20 cellular contexts compared by ENCODE assay signal in the genomic region with DNA sequence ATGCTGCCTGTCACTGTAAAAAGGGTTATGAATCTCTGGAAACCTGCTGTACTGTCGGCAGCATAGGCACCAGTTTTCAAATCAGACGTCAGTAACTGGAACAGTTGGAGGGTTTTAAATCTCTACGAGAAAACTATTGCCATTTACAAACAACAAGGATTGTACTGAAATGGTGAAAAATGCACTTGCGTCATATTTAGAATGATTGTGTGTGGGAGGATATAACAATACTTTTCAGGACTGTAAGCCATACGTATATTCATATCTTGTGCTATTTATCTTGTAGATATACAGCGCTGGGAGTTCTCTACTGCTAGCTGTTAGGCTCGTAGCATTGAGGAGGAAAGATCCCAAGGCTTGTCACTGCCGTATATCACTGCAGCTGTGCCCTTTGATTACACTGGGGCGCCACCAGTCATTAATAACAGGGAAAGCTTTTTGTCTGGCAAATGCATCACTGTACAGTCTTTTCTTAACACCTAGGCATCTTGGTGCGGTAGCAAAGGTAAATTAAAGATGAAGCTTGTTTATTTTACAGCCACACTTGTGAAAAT.
DNase-seq lines count a peak whose midpoint lies in the region; TF ChIP-seq lines count a peak whose summit lies in the region.
"Had no signal": no experiment of that assay in that cellular context is flagged by ENCODE, and none has a peak within 500 bp of the region (broad histone marks: within the 10 kb centered on the region; RNA-seq: fewer than 3 reads in every experiment).

No MANE protein-coding gene starts in this region.

- H3K4me3 ChIP-seq in PC-9 (no peak overlapping the region), cardiac fibroblast (replicated peaks in 1 of 2; ENCODE audit: low read depth in 2 of 2, low read length in 2 of 2) (no peak overlapping the region), tibial nerve (no peak overlapping the region)

- no peaks in the 10 kb centered on the region for H3K27me3 ChIP-seq in PC-9 (ENCODE audit: insufficient read depth, low read depth)
- H3K27me3 ChIP-seq in tibial nerve, result no peaks in the 10 kb centered on the region

- no peaks in the 10 kb centered on the region for H3F3A ChIP-seq in PC-9 (ENCODE audit: insufficient read depth, low read depth)

- H3K4me3 Mint-ChIP-seq in progenitor cell of endocrine pancreas (ENCODE audit: low read depth) (peak overlapping the region; percentile 35), MCF 10A (ENCODE audit: unreplicated experiment) (no peak overlapping the region)
- no peak overlapping the region for H3K4me3 Mint-ChIP-seq in activated naive CD4-positive, alpha-beta T cell treated with anti-CD3 and anti-CD28 coated beads, Interleukin-2, amount 10 ng/mL, durations not matched to agents 7 days and 5 days
- H3K4me3 Mint-ChIP-seq: B cell; CD4-positive, CD25-positive, alpha-beta regulatory T cell had no signal

- intact Hi-C loops in PC-9 (cut with micrococcal nuclease; ENCODE audit: unreplicated experiment) (loop anchor here (10.0 kb wide), 1 partner anchor 1425 kb away; a partner anchor contains a TSS), MCF 10A (cut with micrococcal nuclease) (no loop called here)

- H3K9me3 Mint-ChIP-seq in progenitor cell of endocrine pancreas (ENCODE audit: low read depth) (peaks cover 6% of the 10 kb centered on the region), MCF 10A (ENCODE audit: unreplicated experiment) (peaks cover 7% of the 10 kb centered on the region)
- H3K9me3 Mint-ChIP-seq in activated naive CD4-positive, alpha-beta T cell treated with anti-CD3 and anti-CD28 coated beads, Interleukin-2, amount 10 ng/mL, durations not matched to agents 7 days and 5 days, result no peaks in the 10 kb centered on the region

- no peak for TF ChIP-seq EP300 in tibial nerve (IDR thresholded peaks at IDR 0.05)

- no peak for TF ChIP-seq CTCF in PC-9 (conservative IDR thresholded peaks at IDR 0.05)
- TF ChIP-seq CTCF in cardiac fibroblast (IDR thresholded peaks at IDR 0.05; ENCODE audit: low read depth, low read length), result no peak
- TF ChIP-seq CTCF in progenitor cell of endocrine pancreas (IDR thresholded peaks at IDR 0.05; ENCODE audit: unreplicated experiment), result no peak
- no peak for TF ChIP-seq CTCF in MCF 10A (IDR thresholded peaks at IDR 0.05; ENCODE audit: unreplicated experiment)
- TF ChIP-seq CTCF in tibial nerve (IDR thresholded peaks at IDR 0.05), result no peak

- H3K27me3 Mint-ChIP-seq in progenitor cell of endocrine pancreas (no peaks in the 10 kb centered on the region), MCF 10A (ENCODE audit: insufficient read depth, unreplicated experiment) (no peaks in the 10 kb centered on the region)
- H3K27me3 Mint-ChIP-seq in activated naive CD4-positive, alpha-beta T cell treated with anti-CD3 and anti-CD28 coated beads, Interleukin-2, amount 10 ng/mL, durations not matched to agents 7 days and 5 days, result peaks cover 13% of the 10 kb centered on the region

- no peak for TF ChIP-seq POLR2A in tibial nerve (IDR thresholded peaks at IDR 0.05)

- WGBS in tibial nerve, 2 donors, result 50 to 55% methylated on average over 10 of the region's 10 CpGs

- H3K36me3 ChIP-seq in PC-9 (ENCODE audit: low read depth) (no peaks in the 10 kb centered on the region), tibial nerve (no peaks in the 10 kb centered on the region)

- H3K79me2 ChIP-seq in PC-9 (ENCODE audit: low read depth), result no peaks in the 10 kb centered on the region

- H3K4me1 ChIP-seq in PC-9 (replicated peaks; ENCODE audit: insufficient read depth), result no peaks in the 10 kb centered on the region; the same call in 1 of the 2 replicates
- H3K4me1 ChIP-seq in tibial nerve, result no peaks in the 10 kb centered on the region

- DNase-seq in NCI-H1417 (lab: John Stamatoyannopoulos, UW), result peak in 2 of 3 experiments; percentile 38 to 74
- no peak for DNase-seq in NCI-H1417 treated with DMSO at 0.1 percent for 48 hours (lab: John Stamatoyannopoulos, UW)
- DNase-seq in PC-9, result no peak
- DNase-seq in cardiac fibroblast (ENCODE audit: low read depth in 2 of 2), result peak; percentile 13 to 67
- no peak for DNase-seq in progenitor cell of endocrine pancreas (ENCODE audit: low spot score, unreplicated experiment)
- DNase-seq in MCF 10A (ENCODE audit: unreplicated experiment), result no peak
- DNase-seq in tibial nerve (ENCODE audit: low spot score in 2 of 2), result no peak
- no peak for DNase-seq in activated naive CD4-positive, alpha-beta T cell treated with anti-CD3 and anti-CD28 coated beads, Interleukin-2, amount 10 ng/mL, durations not matched to agents 7 days and 5 days
- DNase-seq: CD4-positive, CD25-positive, alpha-beta regulatory T cell; COR-L47; DMS 273 treated with DMSO at 0.1 percent for 48 hours; H7; NCI-H1092 treated with DMSO at 0.1 percent for 48 hours; NCI-H187; NCI-H446 treated with DMSO at 0.1 percent for 48 hours; NCI-H82; RPMI8226; SHP77 treated with DMSO at 0.1 percent for 48 hours had no signal

- H3K27ac ChIP-seq in PC-9 (no peak overlapping the region), tibial nerve (no peak overlapping the region)
- H3K27ac ChIP-seq: 22Rv1 had no signal

- no peaks in the 10 kb centered on the region for H3K9me2 ChIP-seq in PC-9 (ENCODE audit: insufficient read depth)

- POLR2A ChIA-PET in PC-9 (lab: Charles Lee; ENCODE audit: unreplicated experiment) (no interaction called here), MCF 10A (lab: Yijun Ruan, JAX) (interaction anchor here (0.7 to 1.0 kb wide), 2 partner anchors 36 to 228 kb away, joined by 3 to 4 read pairs; no protein-coding TSS in a partner anchor)

- H3K36me3 Mint-ChIP-seq in progenitor cell of endocrine pancreas (ENCODE audit: insufficient read depth) (no peaks in the 10 kb centered on the region), MCF 10A (ENCODE audit: insufficient read depth, unreplicated experiment) (no peaks in the 10 kb centered on the region)
- H3K36me3 Mint-ChIP-seq in activated naive CD4-positive, alpha-beta T cell treated with anti-CD3 and anti-CD28 coated beads, Interleukin-2, amount 10 ng/mL, durations not matched to agents 7 days and 5 days, result no peaks in the 10 kb centered on the region
- H3K36me3 Mint-ChIP-seq: CD4-positive, CD25-positive, alpha-beta regulatory T cell had no signal

- no peaks in the 10 kb centered on the region for H4K20me1 ChIP-seq in PC-9 (ENCODE audit: insufficient read depth)

- 0 out of 2 replicates have a peak overlapping the region, but pooled peaks have one; percentile 9 for H2AFZ ChIP-seq in PC-9

- H3K9me3 ChIP-seq in PC-9 (ENCODE audit: insufficient read depth, low read depth) (no peaks in the 10 kb centered on the region), tibial nerve (no peaks in the 10 kb centered on the region)

- BruUV-seq in PC-9 (replicated peaks; lab: Mats Ljungman, UMichigan), result no TSS peak
- no TSS peak for BruUV-seq in MCF 10A (replicated peaks; lab: Mats Ljungman, UMichigan)

- CTCF ChIA-PET in PC-9 (lab: Charles Lee), result no interaction called here
- CTCF ChIA-PET in MCF 10A (lab: Yijun Ruan, JAX), result interaction anchor here (0.5 to 0.8 kb wide), 3 partner anchors 47 to 449 kb away, joined by 3 to 4 read pairs (median 3); no protein-coding TSS in a partner anchor
- CTCF ChIA-PET in activated naive CD4-positive, alpha-beta T cell treated with anti-CD3 and anti-CD28 coated beads, Interleukin-2, amount 10 ng/mL, durations not matched to agents 7 days and 5 days (lab: Charles Lee), result no interaction called here

- H3K4me1 Mint-ChIP-seq in progenitor cell of endocrine pancreas (ENCODE audit: low read depth) (peaks cover 39% of the 10 kb centered on the region), MCF 10A (ENCODE audit: insufficient read depth, unreplicated experiment) (peaks cover 4% of the 10 kb centered on the region)
- H3K4me1 Mint-ChIP-seq in activated naive CD4-positive, alpha-beta T cell treated with anti-CD3 and anti-CD28 coated beads, Interleukin-2, amount 10 ng/mL, durations not matched to agents 7 days and 5 days, result no peaks in the 10 kb centered on the region
- H3K4me1 Mint-ChIP-seq: B cell; CD4-positive, CD25-positive, alpha-beta regulatory T cell had no signal

- no peak overlapping the region for H3K4me2 ChIP-seq in PC-9

- H3K27ac Mint-ChIP-seq in progenitor cell of endocrine pancreas (peak overlapping the region; percentile 87), MCF 10A (ENCODE audit: low read depth, unreplicated experiment) (no peak overlapping the region)
- H3K27ac Mint-ChIP-seq in activated naive CD4-positive, alpha-beta T cell treated with anti-CD3 and anti-CD28 coated beads, Interleukin-2, amount 10 ng/mL, durations not matched to agents 7 days and 5 days, result no peak overlapping the region
- H3K27ac Mint-ChIP-seq: B cell; CD4-positive, CD25-positive, alpha-beta regulatory T cell had no signal

Comparison
In these comparisons a context has a peak if more than half of its experiments do, and no peak if none do; other contexts are left out.
1. DNase-seq: peak in NCI-H1417 (2 of 3) and cardiac fibroblast (2 of 2); none in NCI-H1417 treated with DMSO at 0.1 percent for 48 hours (single experiment), PC-9 (0 of 2), progenitor cell of endocrine pancreas (single experiment), MCF 10A (single experiment), tibial nerve (0 of 2) and activated naive CD4-positive, alpha-beta T cell treated with anti-CD3 and anti-CD28 coated beads, Interleukin-2, amount 10 ng/mL, durations not matched to agents 7 days and 5 days (single experiment).